ENCODE assay signal across 25 cellular contexts in genomic region chr7:16661924-16662323, GRCh38. TPM values are rescaled to one million over a fixed set of nuclear protein-coding genes. Genes with fewer than 3 reads are reported as not detected.
DNase-seq lines count a peak whose midpoint lies in the region; ATAC-seq, FAIRE-seq and TF ChIP-seq lines count a peak whose summit lies in the region.
"Had no signal": no experiment of that assay in that cellular context is flagged by ENCODE, and none has a peak within 500 bp of the region (broad histone marks: within the 10 kb centered on the region; RNA-seq: fewer than 3 reads in every experiment).

No MANE protein-coding gene starts in this region.

- peak; percentile 33 to 43 for TF ChIP-seq POLR2A in heart left ventricle (IDR thresholded peaks at IDR 0.05)
- no peak for TF ChIP-seq POLR2A in H54 (IDR thresholded peaks at IDR 0.05; ENCODE audit: low read depth, low read length)

- 53 to 64% (median 57%) methylated on average over 1 of the region's 1 CpG for WGBS in heart left ventricle, 4 donors

- H3K27ac ChIP-seq in A673 (ENCODE audit: low read depth, low read length, poor library complexity, severe bottlenecking) (peak overlapping the region; percentile 43), heart left ventricle (peak overlapping the region; percentile 45 to 94 (median 80)), foreskin keratinocyte (no peak overlapping the region)
- H3K27ac ChIP-seq: HL-60, neutrophil, upper lobe of right lung had no signal

- H3K36me3 Mint-ChIP-seq in osteocyte (ENCODE audit: unreplicated experiment): peaks cover 5% of the 10 kb centered on the region

- H3K4me3 Mint-ChIP-seq in osteocyte (ENCODE audit: unreplicated experiment): no peak overlapping the region
- H3K4me3 Mint-ChIP-seq: activated CD4-positive, alpha-beta T cell treated with anti-CD3 and anti-CD28 coated beads for 36 hours; activated naive CD4-positive, alpha-beta T cell treated with anti-CD3 and anti-CD28 coated beads for 36 hours; activated T-cell treated with anti-CD3 and anti-CD28 coated beads, Interleukin-2, amount 50 U/mL, for 4 hours; CD14-positive monocyte had no signal

- POLR2A ChIA-PET in A673 (lab: Charles Lee; ENCODE audit: low non-redundant PET): no interaction called here

- H3K4me3 ChIP-seq in A673 (ENCODE audit: low read depth, low read length, poor library complexity, severe bottlenecking): no peak overlapping the region
- H3K4me3 ChIP-seq in heart left ventricle: peak overlapping the region in 11 of 12 donors; percentile 0 to 49 (median 30)
- H3K4me3 ChIP-seq: stomach, upper lobe of right lung had no signal

- FAIRE-seq in H54 (lab: Jason Lieb, UNC): no peak
- FAIRE-seq: D721Med, islet of Langerhans had no signal

- H3K9me3 Mint-ChIP-seq in osteocyte (ENCODE audit: unreplicated experiment): no peaks in the 10 kb centered on the region
- H3K9me3 Mint-ChIP-seq: activated naive CD4-positive, alpha-beta T cell treated with anti-CD3 and anti-CD28 coated beads for 36 hours; activated T-cell treated with anti-CD3 and anti-CD28 coated beads, Interleukin-2, amount 50 U/mL, for 4 hours; CD14-positive monocyte had no signal

- no peak for DNase-seq in A673 (ENCODE audit: low spot score)
- DNase-seq in OCI-M1 (lab: John Stamatoyannopoulos, UW): peak; percentile 34
- DNase-seq in heart left ventricle: peak in 1 of 5 donors; percentile 22
- DNase-seq in osteocyte (ENCODE audit: extremely low spot score, unreplicated experiment): no peak
- no peak for DNase-seq in H54 (ENCODE audit: insufficient read length, low spot score)
- no peak for DNase-seq in foreskin keratinocyte
- DNase-seq in SHP77 treated with DMSO at 0.1 percent for 48 hours (lab: John Stamatoyannopoulos, UW): no peak
- no peak for DNase-seq in stimulated activated CD8-positive, alpha-beta memory T cell treated with anti-CD3 and anti-CD28 coated beads, Interleukin-4, amount 100 ng/mL, for 48 hours
- DNase-seq: activated CD4-positive, alpha-beta T cell treated with anti-CD3 and anti-CD28 coated beads for 36 hours; activated CD8-positive, alpha-beta memory T cell treated with anti-CD3 and anti-CD28 coated beads for 24 hours; activated naive CD4-positive, alpha-beta T cell treated with anti-CD3 and anti-CD28 coated beads for 36 hours; activated T-cell treated with anti-CD3 and anti-CD28 coated beads, Interleukin-2, amount 50 U/mL, for 4 hours; amniotic stem cell; central memory CD4-positive, alpha-beta T cell; foreskin fibroblast; NCI-H146; NCI-H69; stomach; T-helper 1 cell; upper lobe of right lung had no signal

- ATAC-seq in heart left ventricle (peak; percentile 94 to 96 (median 95)), foreskin keratinocyte (no peak)

- no peaks in the 10 kb centered on the region for H3K27me3 Mint-ChIP-seq in osteocyte (ENCODE audit: unreplicated experiment)
- H3K27me3 Mint-ChIP-seq: activated CD4-positive, alpha-beta T cell treated with anti-CD3 and anti-CD28 coated beads for 36 hours had no signal

- CTCF ChIA-PET in A673 (lab: Charles Lee): no interaction called here

- peak overlapping the region; percentile 44 for H3K27ac Mint-ChIP-seq in osteocyte (ENCODE audit: unreplicated experiment)
- H3K27ac Mint-ChIP-seq: activated CD4-positive, alpha-beta T cell treated with anti-CD3 and anti-CD28 coated beads for 36 hours; activated naive CD4-positive, alpha-beta T cell treated with anti-CD3 and anti-CD28 coated beads for 36 hours had no signal

- H3K9me3 ChIP-seq in A673 (ENCODE audit: low read depth, low read length, poor library complexity, severe bottlenecking): no peaks in the 10 kb centered on the region
- no peaks in the 10 kb centered on the region for H3K9me3 ChIP-seq in heart left ventricle
- H3K9me3 ChIP-seq: neutrophil, stomach, upper lobe of right lung had no signal

- peaks cover 30% of the 10 kb centered on the region for H3K4me1 Mint-ChIP-seq in osteocyte (ENCODE audit: unreplicated experiment)

- H3K27me3 ChIP-seq in A673 (replicated peaks; ENCODE audit: insufficient read depth, low read depth, low read length, poor library complexity) (no peaks in the 10 kb centered on the region), heart left ventricle (no peaks in the 10 kb centered on the region), foreskin keratinocyte (no peaks in the 10 kb centered on the region)
- H3K27me3 ChIP-seq: neutrophil, stomach, upper lobe of right lung had no signal

- H3K4me1 ChIP-seq in A673 (ENCODE audit: insufficient read depth, low read length, poor library complexity, severe bottlenecking): peaks cover 40% of the 10 kb centered on the region
- peaks cover 0 to 50% (median 33%) of the 10 kb centered on the region in 12 donors for H3K4me1 ChIP-seq in heart left ventricle
- H3K4me1 ChIP-seq in foreskin keratinocyte: peaks cover 25% of the 10 kb centered on the region

- no peak for TF ChIP-seq CTCF in A673 (conservative IDR thresholded peaks at IDR 0.05; ENCODE audit: low read depth, low read length)
- TF ChIP-seq CTCF in heart left ventricle (IDR thresholded peaks at IDR 0.05): no peak
- no peak for TF ChIP-seq CTCF in osteocyte (IDR thresholded peaks at IDR 0.05)
- TF ChIP-seq CTCF in foreskin keratinocyte (conservative IDR thresholded peaks at IDR 0.05): no peak

- intact Hi-C loops in A673 (cut with micrococcal nuclease; ENCODE audit: unreplicated experiment): no loop called here
- intact Hi-C loops in heart left ventricle (cut with DNase I): no loop called here

- no TSS peak for BruUV-seq in A673 (replicated peaks; lab: Mats Ljungman, UMichigan)

- H3K36me3 ChIP-seq in A673 (ENCODE audit: insufficient read depth, low read length, poor library complexity, severe bottlenecking): peaks cover 9% of the 10 kb centered on the region
- peaks cover 0 to 18% (median 6%) of the 10 kb centered on the region in 9 donors for H3K36me3 ChIP-seq in heart left ventricle
- H3K36me3 ChIP-seq: neutrophil, upper lobe of right lung had no signal

RNA-seq across cellular contexts. Expression of gene BZW2, which starts 15.9 kb away (rescaled TPM):
- total RNA-seq in A673 (2021) (173 and 175 TPM in 2 replicates), heart left ventricle (100 to 1,000 TPM; 195 to 808 (median 308) TPM), osteocyte (60.9 and 61.3 TPM in 2 replicates), foreskin keratinocyte (67.4 and 72.8 TPM in 2 replicates)
- polyA plus RNA-seq in heart left ventricle (100 to 1,000 TPM; 214 to 253 TPM), foreskin keratinocyte (53.1 and 66.9 TPM in 2 replicates)

RNA-seq across cellular contexts. Expression of gene ANKMY2, which starts 16.4 kb away (rescaled TPM):
- 24.3 and 30.5 TPM in 2 replicates for total RNA-seq in A673 (2021)
- 10 to 100 TPM; 17.7 to 44.3 (median 28.3) TPM for total RNA-seq in heart left ventricle
- 10 to 100 TPM; 10.3 to 17.2 TPM for polyA plus RNA-seq in heart left ventricle
- total RNA-seq in osteocyte: 16.9 TPM in 2 replicates
- total RNA-seq in foreskin keratinocyte: 10.1 and 10.2 TPM in 2 replicates
- polyA plus RNA-seq in foreskin keratinocyte: 5.3 and 5.4 TPM in 2 replicates
